ENCODE assay signal across 20 cellular contexts in the genomic region with DNA sequence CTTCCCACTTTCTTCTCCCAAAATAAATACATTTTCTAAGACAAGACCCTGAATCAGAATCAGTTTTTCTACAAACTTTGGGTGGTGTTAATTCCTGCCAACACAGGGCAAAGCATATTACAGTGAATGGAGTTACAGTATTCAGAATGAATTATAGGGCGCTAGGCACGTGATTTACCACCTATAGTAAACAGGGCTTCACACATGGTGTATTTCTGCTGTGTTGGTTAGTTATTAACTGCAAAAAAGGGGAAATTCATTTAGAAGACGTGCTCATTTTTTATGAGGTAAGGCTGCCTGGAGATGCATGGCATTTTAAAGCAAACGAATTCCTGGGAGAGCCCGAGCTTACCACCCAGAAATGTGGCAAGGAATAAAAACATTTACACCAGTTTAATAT.
"Had no signal": no experiment of that assay in that cellular context is flagged by ENCODE, and none has a peak within 500 bp of the region (broad histone marks: within the 10 kb centered on the region; RNA-seq: fewer than 3 reads in every experiment).

No MANE protein-coding gene starts in this region.

- H3K27me3 ChIP-seq: colonic mucosa, hepatocyte, right lobe of liver, tibial artery, upper lobe of left lung, uterus had no signal

- H3K4me3 Mint-ChIP-seq: natural killer cell treated with Interleukin-12 subunit alpha and Interleukin-12 subunit beta and Interleukin-15 and Interleukin-18, amount 100 ng/mL, for 72 hours; stimulated activated effector memory CD8-positive, alpha-beta T cell treated with anti-CD3 and anti-CD28 coated beads, Interleukin-12 subunit alpha, Interleukin-12 subunit beta, amount 100 ng/mL, for 72 hours; stimulated activated naive CD8-positive, alpha-beta T cell treated with anti-CD3 and anti-CD28 coated beads, Interleukin-15, Interleukin-2, amounts not matched to agents 100 ng/mL and 50 ng/mL, for 24 hours had no signal

- H3K4me1 Mint-ChIP-seq: stimulated activated effector memory CD8-positive, alpha-beta T cell treated with anti-CD3 and anti-CD28 coated beads, Interleukin-12 subunit alpha, Interleukin-12 subunit beta, amount 100 ng/mL, for 72 hours had no signal

- H3K36me3 ChIP-seq: colonic mucosa, prostate gland, right lobe of liver, tibial artery, upper lobe of left lung, uterus had no signal

- H3K36me3 Mint-ChIP-seq: stimulated activated effector memory CD8-positive, alpha-beta T cell treated with anti-CD3 and anti-CD28 coated beads, Interleukin-12 subunit alpha, Interleukin-12 subunit beta, amount 100 ng/mL, for 72 hours had no signal

- H3K27ac ChIP-seq: colonic mucosa, hepatocyte, parathyroid adenoma, prostate gland, right lobe of liver, tibial artery, upper lobe of left lung had no signal

- ATAC-seq: left lobe of liver; natural killer cell treated with Interleukin-12 subunit alpha and Interleukin-12 subunit beta and Interleukin-15 and Interleukin-18, amount 100 ng/mL, for 72 hours; right lobe of liver; stimulated activated effector memory CD8-positive, alpha-beta T cell treated with anti-CD3 and anti-CD28 coated beads, Interleukin-12 subunit alpha, Interleukin-12 subunit beta, amount 100 ng/mL, for 72 hours had no signal

- H3K27ac Mint-ChIP-seq: natural killer cell treated with Interleukin-12 subunit alpha and Interleukin-12 subunit beta and Interleukin-15 and Interleukin-18, amount 100 ng/mL, for 72 hours; stimulated activated effector memory CD8-positive, alpha-beta T cell treated with anti-CD3 and anti-CD28 coated beads, Interleukin-12 subunit alpha, Interleukin-12 subunit beta, amount 100 ng/mL, for 72 hours; stimulated activated naive CD8-positive, alpha-beta T cell treated with anti-CD3 and anti-CD28 coated beads, Interleukin-15, Interleukin-2, amounts not matched to agents 100 ng/mL and 50 ng/mL, for 24 hours had no signal

- H3K9me3 ChIP-seq: colonic mucosa, prostate gland, right lobe of liver, tibial artery, upper lobe of left lung, uterus had no signal

- H3K4me1 ChIP-seq: colonic mucosa, parathyroid adenoma, prostate gland, right lobe of liver, upper lobe of left lung had no signal

- DNase-seq: colonic mucosa; dermis blood vessel endothelial cell; erythroblast; foreskin melanocyte; head of caudate nucleus; kidney; retina; right lobe of liver; stimulated activated CD4-positive, alpha-beta T cell treated with anti-CD3 and anti-CD28 coated beads, Interleukin-4, amount 100 ng/mL, for 1 hour; stimulated activated CD8-positive, alpha-beta memory T cell treated with anti-CD3 and anti-CD28 coated beads, Interleukin-4, amount 100 ng/mL, for 48 hours; tibial artery; upper lobe of left lung; uterus had no signal

- H3K4me3 ChIP-seq: colonic mucosa, hepatocyte, prostate gland, right lobe of liver, tibial artery, upper lobe of left lung, uterus had no signal

- H3K9me3 Mint-ChIP-seq: natural killer cell treated with Interleukin-12 subunit alpha and Interleukin-12 subunit beta and Interleukin-15 and Interleukin-18, amount 100 ng/mL, for 72 hours; stimulated activated naive CD8-positive, alpha-beta T cell treated with anti-CD3 and anti-CD28 coated beads, Interleukin-15, Interleukin-2, amounts not matched to agents 100 ng/mL and 50 ng/mL, for 24 hours had no signal
